In the genomic region with DNA sequence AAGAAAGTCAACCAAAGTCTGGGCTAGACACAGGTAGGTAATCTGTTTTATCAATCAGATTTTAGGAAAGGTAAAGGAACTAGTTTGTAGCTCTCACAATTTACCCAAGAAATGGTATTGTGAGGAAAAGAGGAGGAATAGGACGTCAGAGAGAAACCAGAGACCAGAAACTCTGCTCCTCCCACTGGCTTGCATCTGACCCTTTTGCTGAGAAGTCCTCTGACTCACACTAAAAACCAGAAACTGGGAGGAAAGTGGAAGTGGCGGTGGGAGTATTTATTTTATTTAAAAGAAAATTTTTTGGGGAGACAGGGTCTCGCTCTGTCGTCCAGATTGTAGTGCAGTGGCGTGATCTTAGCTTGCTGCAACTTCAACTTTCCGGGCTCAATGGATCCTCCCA, we compare ENCODE assay signal across 13 cellular contexts. TPM values are rescaled to one million over a fixed set of nuclear protein-coding genes. Genes with fewer than 3 reads are reported as not detected.
A peak's percentile ranks its signal among the peaks of the same experiment; 100 is the strongest.
DNase-seq lines count a peak whose midpoint lies in the region; ATAC-seq and TF ChIP-seq lines count a peak whose summit lies in the region.
"Had no signal": no experiment of that assay in that cellular context is flagged by ENCODE, and none has a peak within 500 bp of the region (broad histone marks: within the 10 kb centered on the region; RNA-seq: fewer than 3 reads in every experiment).

No MANE protein-coding gene starts in this region.

- H3K36me3 ChIP-seq in ACC112 (ENCODE audit: insufficient read depth, low read length), result peaks cover 10% of the 10 kb centered on the region; the same call in 1 of the 2 replicates
- H3K36me3 ChIP-seq in GM23338 (ENCODE audit: insufficient read depth), result peaks cover 30% of the 10 kb centered on the region
- peaks cover 0 to 50% of the 10 kb centered on the region in 2 donors for H3K36me3 ChIP-seq in left lung
- peaks cover 9 to 61% (median 29%) of the 10 kb centered on the region in 4 donors for H3K36me3 ChIP-seq in sigmoid colon

- no peaks in the 10 kb centered on the region for H3K9me2 ChIP-seq in GM23338 (ENCODE audit: insufficient read depth)

- intact Hi-C loops in left lung (cut with DNase I) (no loop called here), sigmoid colon (cut with DNase I) (no loop called here)

- H3K27me3 ChIP-seq in ACC112 (ENCODE audit: insufficient read depth, low read length) (no peaks in the 10 kb centered on the region), GM23338 (ENCODE audit: insufficient read depth) (no peaks in the 10 kb centered on the region), left lung (no peaks in the 10 kb centered on the region), sigmoid colon (no peaks in the 10 kb centered on the region)

- H3K4me1 ChIP-seq in ACC112 (ENCODE audit: control insufficient read depth, insufficient read depth, low read length, unreplicated experiment), result peaks cover 4% of the 10 kb centered on the region
- peaks cover 27% of the 10 kb centered on the region for H3K4me1 ChIP-seq in GM23338 (ENCODE audit: insufficient read depth)
- H3K4me1 ChIP-seq in left lung, result peaks cover 0 to 25% of the 10 kb centered on the region in 2 donors
- no peaks in the 10 kb centered on the region for H3K4me1 ChIP-seq in sigmoid colon

- ATAC-seq in GM23338 (no peak), left lung (peak; percentile 39)

- H3K27me3 Mint-ChIP-seq in GM23338 (ENCODE audit: insufficient read depth, low read depth, poor library complexity), result peaks cover 12% of the 10 kb centered on the region

- no peaks in the 10 kb centered on the region for H3K9me3 Mint-ChIP-seq in GM23338

- H2AFZ ChIP-seq in ACC112 (ENCODE audit: low read length, unreplicated experiment) (no peak overlapping the region), GM23338 (no peak overlapping the region)

- H3K9me3 ChIP-seq in left lung, result no peaks in the 10 kb centered on the region
- H3K9me3 ChIP-seq in sigmoid colon, result no peaks in the 10 kb centered on the region

- H3F3A ChIP-seq in GM23338 (replicated peaks; ENCODE audit: low read depth), result peaks cover 18% of the 10 kb centered on the region

- no peak for TF ChIP-seq EP300 in sigmoid colon (IDR thresholded peaks at IDR 0.05)

- peaks cover 29% of the 10 kb centered on the region for H3K4me1 Mint-ChIP-seq in GM23338

- peaks cover 56% of the 10 kb centered on the region for H3K36me3 Mint-ChIP-seq in GM23338 (ENCODE audit: low read depth)

- WGBS in sigmoid colon, 2 donors, result 83 to 87% methylated on average over 6 of the region's 6 CpGs

- TF ChIP-seq CTCF in GM23338 (conservative IDR thresholded peaks at IDR 0.05; ENCODE audit: low read depth in 2 of 2), result no peak
- TF ChIP-seq CTCF in left lung (IDR thresholded peaks at IDR 0.05), result no peak
- no peak for TF ChIP-seq CTCF in sigmoid colon (IDR thresholded peaks at IDR 0.05)

- peak overlapping the region; percentile 33 for H3K27ac ChIP-seq in ACC112 (ENCODE audit: low read depth, low read length)
- 0 out of 2 replicates have a peak overlapping the region, but pooled peaks have one; percentile 24 for H3K27ac ChIP-seq in GM23338 (ENCODE audit: low read depth)
- H3K27ac ChIP-seq in left lung, result peak overlapping the region; percentile 17 to 83
- H3K27ac ChIP-seq in sigmoid colon, result no peak overlapping the region
- H3K27ac ChIP-seq: coronary artery had no signal

- no peaks in the 10 kb centered on the region for H3K79me2 ChIP-seq in ACC112 (ENCODE audit: control insufficient read depth, insufficient read depth, low read length, unreplicated experiment)
- H3K79me2 ChIP-seq in GM23338 (replicated peaks; ENCODE audit: insufficient read depth), result peaks cover 6% of the 10 kb centered on the region; the same call in 1 of the 2 replicates

- H4K20me1 ChIP-seq in GM23338 (replicated peaks; ENCODE audit: insufficient read depth), result peaks cover 13% of the 10 kb centered on the region; the same call in 1 of the 2 replicates

- TF ChIP-seq POLR2A in sigmoid colon (IDR thresholded peaks at IDR 0.05), result no peak

- DNase-seq in GM23338 (ENCODE audit: low spot score), result no peak
- DNase-seq in amniotic epithelial cell (ENCODE audit: low read depth), result peak; percentile 83
- no peak for DNase-seq in left lung
- no peak for DNase-seq in cerebellar cortex (ENCODE audit: low spot score)
- no peak for DNase-seq in NCI-H146 treated with DMSO at 0.1 percent for 48 hours (lab: John Stamatoyannopoulos, UW; ENCODE audit: unreplicated experiment)
- DNase-seq in NCI-H146 (lab: John Stamatoyannopoulos, UW), result no peak
- DNase-seq in sigmoid colon, result no peak
- DNase-seq: amygdala; NCI-H187 treated with DMSO at 0.1 percent for 48 hours; NCI-H524; stimulated activated naive CD4-positive, alpha-beta T cell had no signal

- no peak overlapping the region for H3K4me3 Mint-ChIP-seq in GM23338

- no peak overlapping the region for H3K27ac Mint-ChIP-seq in GM23338

- no peak overlapping the region for H3K4me2 ChIP-seq in GM23338

- no peak overlapping the region for H3K4me3 ChIP-seq in ACC112 (ENCODE audit: low read depth, low read length)
- H3K4me3 ChIP-seq in GM23338, result no peak overlapping the region
- no peak overlapping the region for H3K4me3 ChIP-seq in left lung
- no peak overlapping the region for H3K4me3 ChIP-seq in sigmoid colon
- H3K4me3 ChIP-seq: coronary artery had no signal

TF ChIP-seq in GM23338, 12 proteins besides CTCF, POLR2A, EP300 and RAD21 (continues in another document):
- TF ChIP-seq STAT1 (IDR thresholded peaks at IDR 0.05; ENCODE audit: unreplicated experiment), result no peak
- no peak for TF ChIP-seq ZNF114 (CRISPR knock-in tag; IDR thresholded peaks at IDR 0.05)
- TF ChIP-seq, protein P1, sequence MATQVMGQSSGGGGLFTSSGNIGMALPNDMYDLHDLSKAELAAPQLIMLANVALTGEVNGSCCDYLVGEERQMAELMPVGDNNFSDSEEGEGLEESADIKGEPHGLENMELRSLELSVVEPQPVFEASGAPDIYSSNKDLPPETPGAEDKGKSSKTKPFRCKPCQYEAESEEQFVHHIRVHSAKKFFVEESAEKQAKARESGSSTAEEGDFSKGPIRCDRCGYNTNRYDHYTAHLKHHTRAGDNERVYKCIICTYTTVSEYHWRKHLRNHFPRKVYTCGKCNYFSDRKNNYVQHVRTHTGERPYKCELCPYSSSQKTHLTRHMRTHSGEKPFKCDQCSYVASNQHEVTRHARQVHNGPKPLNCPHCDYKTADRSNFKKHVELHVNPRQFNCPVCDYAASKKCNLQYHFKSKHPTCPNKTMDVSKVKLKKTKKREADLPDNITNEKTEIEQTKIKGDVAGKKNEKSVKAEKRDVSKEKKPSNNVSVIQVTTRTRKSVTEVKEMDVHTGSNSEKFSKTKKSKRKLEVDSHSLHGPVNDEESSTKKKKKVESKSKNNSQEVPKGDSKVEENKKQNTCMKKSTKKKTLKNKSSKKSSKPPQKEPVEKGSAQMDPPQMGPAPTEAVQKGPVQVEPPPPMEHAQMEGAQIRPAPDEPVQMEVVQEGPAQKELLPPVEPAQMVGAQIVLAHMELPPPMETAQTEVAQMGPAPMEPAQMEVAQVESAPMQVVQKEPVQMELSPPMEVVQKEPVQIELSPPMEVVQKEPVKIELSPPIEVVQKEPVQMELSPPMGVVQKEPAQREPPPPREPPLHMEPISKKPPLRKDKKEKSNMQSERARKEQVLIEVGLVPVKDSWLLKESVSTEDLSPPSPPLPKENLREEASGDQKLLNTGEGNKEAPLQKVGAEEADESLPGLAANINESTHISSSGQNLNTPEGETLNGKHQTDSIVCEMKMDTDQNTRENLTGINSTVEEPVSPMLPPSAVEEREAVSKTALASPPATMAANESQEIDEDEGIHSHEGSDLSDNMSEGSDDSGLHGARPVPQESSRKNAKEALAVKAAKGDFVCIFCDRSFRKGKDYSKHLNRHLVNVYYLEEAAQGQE (IDR thresholded peaks at IDR 0.05; ENCODE audit: unreplicated experiment), result no peak
- no peak for TF ChIP-seq JUNB (IDR thresholded peaks at IDR 0.05; ENCODE audit: unreplicated experiment)
- TF ChIP-seq POLR2AphosphoS5 (IDR thresholded peaks at IDR 0.05; ENCODE audit: low read depth), result no peak
- TF ChIP-seq EZH2phosphoT487 (IDR thresholded peaks at IDR 0.05; ENCODE audit: unreplicated experiment), result no peak

RNA-seq across cellular contexts. Expression of gene MNT, which starts 38.0 kb away (rescaled TPM):
- total RNA-seq in GM23338 (2014; rRNA removed; shearing (Covaris generic)), result 6.4 and 10.4 TPM in 2 replicates
- polyA plus RNA-seq in GM23338 (2016; fragmentation: Nextera tagmentation; extraction: Ambion mirVana), result 5.7 and 6.7 TPM in 2 replicates
- 10 to 100 TPM; 19.7 to 31.9 TPM for total RNA-seq in left lung
- total RNA-seq in sigmoid colon, result 10 to 100 TPM in 2 of 4 donors, 1 to 10 TPM in 2; 7.1 to 19.9 (median 11.6) TPM
- polyA plus RNA-seq in sigmoid colon, result 10 to 100 TPM in 1 of 3 donors, 1 to 10 TPM in 2; 2.1 to 24.1 (median 3.0) TPM

Comparison
In these comparisons a context has a peak if more than half of its experiments do, and no peak if none do; other contexts are left out.
1. H3K27ac ChIP-seq: peak in ACC112 (single experiment), GM23338 (single experiment) and left lung (2 of 2); none in sigmoid colon (0 of 4).